In the genomic region with DNA sequence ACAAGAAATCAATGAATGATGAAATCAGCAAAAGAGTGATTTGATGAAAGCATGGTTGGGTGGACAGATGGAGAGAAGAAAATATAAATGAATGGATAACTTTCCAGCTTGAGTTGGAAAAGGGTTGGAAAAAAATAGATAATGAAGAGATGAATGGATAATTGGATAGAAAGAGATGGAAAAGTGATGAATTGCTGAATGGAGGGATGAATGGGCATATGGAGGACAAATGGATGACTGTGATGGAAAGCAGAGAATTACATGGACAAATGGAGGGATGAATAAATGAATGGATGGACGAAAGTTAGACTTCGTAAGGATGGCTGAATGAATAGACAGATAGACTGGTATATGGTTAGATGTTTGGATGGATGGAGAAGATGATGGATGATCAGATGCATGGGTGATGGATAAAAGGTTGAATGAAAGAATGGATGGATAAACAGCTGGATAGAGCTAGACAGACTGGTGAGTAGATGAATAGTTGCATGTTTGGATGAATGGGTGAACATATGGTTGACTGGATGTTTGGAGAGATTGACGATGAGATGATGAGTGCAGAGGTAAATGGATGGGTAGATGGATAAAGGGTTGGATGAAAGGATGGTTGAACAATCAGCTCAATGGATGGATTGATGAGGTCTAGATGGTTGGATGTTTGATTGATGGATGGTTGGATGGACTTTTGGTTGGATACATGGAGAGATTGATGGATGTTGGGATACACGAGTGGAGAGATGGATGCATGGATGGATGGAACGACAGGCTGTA, we compare ENCODE assay signal across 2 cellular contexts.
TF ChIP-seq lines count a peak whose summit lies in the region.

No MANE protein-coding gene starts in this region.

TF ChIP-seq in HEK293, 187 proteins besides CTCF, POLR2A, EP300 and RAD21 (continues in another document):
- TF ChIP-seq ZBTB21 (tag by site-specific recombination; IDR thresholded peaks at IDR 0.05): no peak
- no peak for TF ChIP-seq ZIC2 (tag by site-specific recombination; IDR thresholded peaks at IDR 0.05)
- no peak for TF ChIP-seq ZNF626 (tag by site-specific recombination; IDR thresholded peaks at IDR 0.05)
- TF ChIP-seq ZBTB8A (tag by site-specific recombination; IDR thresholded peaks at IDR 0.05): no peak
- no peak for TF ChIP-seq ZNF184 (tag by site-specific recombination; IDR thresholded peaks at IDR 0.05)
- TF ChIP-seq ZNF280D (tag by site-specific recombination; IDR thresholded peaks at IDR 0.05): no peak
- TF ChIP-seq, protein P1, sequence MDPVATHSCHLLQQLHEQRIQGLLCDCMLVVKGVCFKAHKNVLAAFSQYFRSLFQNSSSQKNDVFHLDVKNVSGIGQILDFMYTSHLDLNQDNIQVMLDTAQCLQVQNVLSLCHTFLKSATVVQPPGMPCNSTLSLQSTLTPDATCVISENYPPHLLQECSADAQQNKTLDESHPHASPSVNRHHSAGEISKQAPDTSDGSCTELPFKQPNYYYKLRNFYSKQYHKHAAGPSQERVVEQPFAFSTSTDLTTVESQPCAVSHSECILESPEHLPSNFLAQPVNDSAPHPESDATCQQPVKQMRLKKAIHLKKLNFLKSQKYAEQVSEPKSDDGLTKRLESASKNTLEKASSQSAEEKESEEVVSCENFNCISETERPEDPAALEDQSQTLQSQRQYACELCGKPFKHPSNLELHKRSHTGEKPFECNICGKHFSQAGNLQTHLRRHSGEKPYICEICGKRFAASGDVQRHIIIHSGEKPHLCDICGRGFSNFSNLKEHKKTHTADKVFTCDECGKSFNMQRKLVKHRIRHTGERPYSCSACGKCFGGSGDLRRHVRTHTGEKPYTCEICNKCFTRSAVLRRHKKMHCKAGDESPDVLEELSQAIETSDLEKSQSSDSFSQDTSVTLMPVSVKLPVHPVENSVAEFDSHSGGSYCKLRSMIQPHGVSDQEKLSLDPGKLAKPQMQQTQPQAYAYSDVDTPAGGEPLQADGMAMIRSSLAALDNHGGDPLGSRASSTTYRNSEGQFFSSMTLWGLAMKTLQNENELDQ (tag by site-specific recombination; IDR thresholded peaks at IDR 0.05; ENCODE audit: low read depth): no peak
- TF ChIP-seq ZNF830 (tag by site-specific recombination; IDR thresholded peaks at IDR 0.05; ENCODE audit: low read depth): no peak
- TF ChIP-seq, protein P2, sequence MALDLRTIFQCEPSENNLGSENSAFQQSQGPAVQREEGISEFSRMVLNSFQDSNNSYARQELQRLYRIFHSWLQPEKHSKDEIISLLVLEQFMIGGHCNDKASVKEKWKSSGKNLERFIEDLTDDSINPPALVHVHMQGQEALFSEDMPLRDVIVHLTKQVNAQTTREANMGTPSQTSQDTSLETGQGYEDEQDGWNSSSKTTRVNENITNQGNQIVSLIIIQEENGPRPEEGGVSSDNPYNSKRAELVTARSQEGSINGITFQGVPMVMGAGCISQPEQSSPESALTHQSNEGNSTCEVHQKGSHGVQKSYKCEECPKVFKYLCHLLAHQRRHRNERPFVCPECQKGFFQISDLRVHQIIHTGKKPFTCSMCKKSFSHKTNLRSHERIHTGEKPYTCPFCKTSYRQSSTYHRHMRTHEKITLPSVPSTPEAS (tag by site-specific recombination; IDR thresholded peaks at IDR 0.05): no peak
- no peak for TF ChIP-seq ZNF132 (tag by site-specific recombination; IDR thresholded peaks at IDR 0.05; ENCODE audit: borderline replicate concordance)
- TF ChIP-seq SP2 (tag by site-specific recombination; IDR thresholded peaks at IDR 0.05): no peak
- no peak for TF ChIP-seq ZBTB7A (tag by site-specific recombination; IDR thresholded peaks at IDR 0.05; ENCODE audit: low read depth)
- peak; percentile 100 for TF ChIP-seq ZBTB17 (tag by site-specific recombination; IDR thresholded peaks at IDR 0.05)
- TF ChIP-seq, protein P3, sequence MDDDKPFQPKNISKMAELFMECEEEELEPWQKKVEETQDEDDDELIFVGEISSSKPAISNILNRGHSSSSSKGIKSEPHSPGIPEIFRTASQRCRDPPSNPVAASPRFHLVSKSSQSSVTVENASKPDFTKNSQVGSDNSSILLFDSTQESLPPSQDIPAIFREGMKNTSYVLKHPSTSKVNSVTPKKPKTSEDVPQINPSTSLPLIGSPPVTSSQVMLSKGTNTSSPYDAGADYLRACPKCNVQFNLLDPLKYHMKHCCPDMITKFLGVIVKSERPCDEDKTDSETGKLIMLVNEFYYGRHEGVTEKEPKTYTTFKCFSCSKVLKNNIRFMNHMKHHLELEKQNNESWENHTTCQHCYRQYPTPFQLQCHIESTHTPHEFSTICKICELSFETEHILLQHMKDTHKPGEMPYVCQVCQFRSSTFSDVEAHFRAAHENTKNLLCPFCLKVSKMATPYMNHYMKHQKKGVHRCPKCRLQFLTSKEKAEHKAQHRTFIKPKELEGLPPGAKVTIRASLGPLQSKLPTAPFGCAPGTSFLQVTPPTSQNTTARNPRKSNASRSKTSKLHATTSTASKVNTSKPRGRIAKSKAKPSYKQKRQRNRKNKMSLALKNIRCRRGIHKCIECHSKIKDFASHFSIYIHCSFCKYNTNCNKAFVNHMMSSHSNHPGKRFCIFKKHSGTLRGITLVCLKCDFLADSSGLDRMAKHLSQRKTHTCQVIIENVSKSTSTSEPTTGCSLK (tag by site-specific recombination; IDR thresholded peaks at IDR 0.05): peak; percentile 75
- no peak for TF ChIP-seq ZNF404 (tag by site-specific recombination; IDR thresholded peaks at IDR 0.05)
- TF ChIP-seq ZNF529 (tag by site-specific recombination; IDR thresholded peaks at IDR 0.05; ENCODE audit: insufficient replicate concordance): no peak
- TF ChIP-seq, protein P4, sequence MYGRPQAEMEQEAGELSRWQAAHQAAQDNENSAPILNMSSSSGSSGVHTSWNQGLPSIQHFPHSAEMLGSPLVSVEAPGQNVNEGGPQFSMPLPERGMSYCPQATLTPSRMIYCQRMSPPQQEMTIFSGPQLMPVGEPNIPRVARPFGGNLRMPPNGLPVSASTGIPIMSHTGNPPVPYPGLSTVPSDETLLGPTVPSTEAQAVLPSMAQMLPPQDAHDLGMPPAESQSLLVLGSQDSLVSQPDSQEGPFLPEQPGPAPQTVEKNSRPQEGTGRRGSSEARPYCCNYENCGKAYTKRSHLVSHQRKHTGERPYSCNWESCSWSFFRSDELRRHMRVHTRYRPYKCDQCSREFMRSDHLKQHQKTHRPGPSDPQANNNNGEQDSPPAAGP (tag by site-specific recombination; IDR thresholded peaks at IDR 0.05): no peak

TF ChIP-seq in K562, 482 proteins besides CTCF, POLR2A, EP300 and RAD21:
- TF ChIP-seq MCM3 (IDR thresholded peaks at IDR 0.05): 0 out of 2 replicates have a peak, but pooled peaks have one; percentile 57
- no peak for TF ChIP-seq NFIX (CRISPR knock-in tag; IDR thresholded peaks at IDR 0.05; ENCODE audit: low read depth)
- TF ChIP-seq, protein P5, sequence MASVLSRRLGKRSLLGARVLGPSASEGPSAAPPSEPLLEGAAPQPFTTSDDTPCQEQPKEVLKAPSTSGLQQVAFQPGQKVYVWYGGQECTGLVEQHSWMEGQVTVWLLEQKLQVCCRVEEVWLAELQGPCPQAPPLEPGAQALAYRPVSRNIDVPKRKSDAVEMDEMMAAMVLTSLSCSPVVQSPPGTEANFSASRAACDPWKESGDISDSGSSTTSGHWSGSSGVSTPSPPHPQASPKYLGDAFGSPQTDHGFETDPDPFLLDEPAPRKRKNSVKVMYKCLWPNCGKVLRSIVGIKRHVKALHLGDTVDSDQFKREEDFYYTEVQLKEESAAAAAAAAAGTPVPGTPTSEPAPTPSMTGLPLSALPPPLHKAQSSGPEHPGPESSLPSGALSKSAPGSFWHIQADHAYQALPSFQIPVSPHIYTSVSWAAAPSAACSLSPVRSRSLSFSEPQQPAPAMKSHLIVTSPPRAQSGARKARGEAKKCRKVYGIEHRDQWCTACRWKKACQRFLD (CRISPR knock-in tag; IDR thresholded peaks at IDR 0.05): no peak
- TF ChIP-seq EGR1 (conservative IDR thresholded peaks at IDR 0.05): no peak
- no peak for TF ChIP-seq THRB (CRISPR knock-in tag; conservative IDR thresholded peaks at IDR 0.05)
- no peak for TF ChIP-seq YY1 (IDR thresholded peaks at IDR 0.05; ENCODE audit: borderline replicate concordance in 1 of 3, control insufficient read depth in 1 of 3, extremely low read depth in 1 of 3, insufficient read depth in 3 of 3, insufficient read length in 1 of 3, insufficient replicate concordance in 2 of 3, low read depth in 1 of 3, low read length in 2 of 3)
- no peak for TF ChIP-seq TEAD1 (CRISPR knock-in tag; IDR thresholded peaks at IDR 0.05)
- TF ChIP-seq HDAC8 (tag; IDR thresholded peaks at IDR 0.05): no peak
- no peak for TF ChIP-seq TSHZ1 (CRISPR knock-in tag; IDR thresholded peaks at IDR 0.05)
- TF ChIP-seq C11orf30 (IDR thresholded peaks at IDR 0.05; ENCODE audit: low read depth): peak; percentile 34; the same call in 1 of the 2 replicates
- TF ChIP-seq EHMT2 (IDR thresholded peaks at IDR 0.05): peak; percentile 70
- no peak for TF ChIP-seq FOS (IDR thresholded peaks at IDR 0.05; ENCODE audit: extremely low read depth, insufficient read length)
- TF ChIP-seq ZNF511 (CRISPR knock-in tag; IDR thresholded peaks at IDR 0.05): no peak
- no peak for TF ChIP-seq EP400 (IDR thresholded peaks at IDR 0.05)
